In genomic region chr14:99772371-99773283, GRCh38 we compare ENCODE assay signal across 23 cellular contexts. TPM values are rescaled to one million over a fixed set of nuclear protein-coding genes. Genes with fewer than 3 reads are reported as not detected.
DNase-seq lines count a peak whose midpoint lies in the region; ATAC-seq and TF ChIP-seq lines count a peak whose summit lies in the region.
"Had no signal": no experiment of that assay in that cellular context is flagged by ENCODE, and none has a peak within 500 bp of the region (broad histone marks: within the 10 kb centered on the region; RNA-seq: fewer than 3 reads in every experiment).

No MANE protein-coding gene starts in this region.

- H4K91ac ChIP-seq in IMR-90 (ENCODE audit: insufficient read depth, low read depth, low read length), result no peak overlapping the region
- H4K91ac ChIP-seq in mesenchymal stem cell (ENCODE audit: low read length), result no peak overlapping the region

- H2BK20ac ChIP-seq in IMR-90 (ENCODE audit: low read depth, low read length), result no peak overlapping the region

- H3K27me3 ChIP-seq in IMR-90 (ENCODE audit: control insufficient read depth, insufficient read depth, low read length), result no peaks in the 10 kb centered on the region
- H3K27me3 ChIP-seq in mesenchymal stem cell (ENCODE audit: control insufficient read depth in 1 of 2, insufficient read depth in 1 of 2, low read length in 2 of 2), result peaks cover 0 to 3% of the 10 kb centered on the region in 2 experiments
- no peaks in the 10 kb centered on the region for H3K27me3 ChIP-seq in mesendoderm (ENCODE audit: insufficient read depth, low read length, poor library complexity)

- H3K27ac Mint-ChIP-seq in stimulated activated effector memory CD8-positive, alpha-beta T cell treated with anti-CD3 and anti-CD28 coated beads, Interleukin-12 subunit alpha, Interleukin-12 subunit beta, amount 100 ng/mL, for 72 hours, result peak overlapping the region; percentile 52
- no peak overlapping the region for H3K27ac Mint-ChIP-seq in activated naive CD4-positive, alpha-beta T cell treated with anti-CD3 and anti-CD28 coated beads, Interleukin-2, amount 10 ng/mL, durations not matched to agents 7 days and 5 days
- H3K27ac Mint-ChIP-seq: CD4-positive, alpha-beta T cell; stimulated activated naive CD8-positive, alpha-beta T cell treated with anti-CD3 and anti-CD28 coated beads, Interleukin-15, Interleukin-2, amounts not matched to agents 100 ng/mL and 50 ng/mL, for 24 hours; type B pancreatic cell had no signal

- H3K23ac ChIP-seq in IMR-90 (ENCODE audit: low read depth, low read length), result no peak overlapping the region
- no peak overlapping the region for H3K23ac ChIP-seq in mesenchymal stem cell (ENCODE audit: low read length in 2 of 2)
- no peak overlapping the region for H3K23ac ChIP-seq in mesendoderm (ENCODE audit: low read length)

- WGBS in IMR-90 (ENCODE audit: extremely low coverage in 2 of 2, insufficient read length in 1 of 2), 2 experiments, result 64% methylated on average over 3 of the region's 8 CpGs; no CpG with 5 or more reads in 1 of the 2 experiments
- WGBS in mesenchymal stem cell, result 95% methylated on average over 7 of the region's 8 CpGs
- no CpG with 5 or more reads among the region's 8 CpGs for WGBS in mesendoderm (ENCODE audit: extremely low coverage, insufficient coverage, low lambda C conversion rate)

- H3K4ac ChIP-seq in IMR-90 (ENCODE audit: low read depth, low read length), result no peak overlapping the region
- H3K4ac ChIP-seq in mesenchymal stem cell (ENCODE audit: low read depth in 1 of 2, low read length in 2 of 2), result no peak overlapping the region
- no peak overlapping the region for H3K4ac ChIP-seq in mesendoderm (ENCODE audit: low read depth, low read length)

- TF ChIP-seq CTCF in IMR-90 (conservative IDR thresholded peaks at IDR 0.05; ENCODE audit: low read depth, low read length), result no peak

- H3K79me2 ChIP-seq in mesendoderm (ENCODE audit: control insufficient read depth, insufficient read depth, low read length), result no peaks in the 10 kb centered on the region

- H3K4me1 Mint-ChIP-seq in stimulated activated effector memory CD8-positive, alpha-beta T cell treated with anti-CD3 and anti-CD28 coated beads, Interleukin-12 subunit alpha, Interleukin-12 subunit beta, amount 100 ng/mL, for 72 hours, result peaks cover 12% of the 10 kb centered on the region
- no peaks in the 10 kb centered on the region for H3K4me1 Mint-ChIP-seq in activated naive CD4-positive, alpha-beta T cell treated with anti-CD3 and anti-CD28 coated beads, Interleukin-2, amount 10 ng/mL, durations not matched to agents 7 days and 5 days

- H3K4me3 ChIP-seq in IMR-90 (ENCODE audit: insufficient read depth, low read depth, low read length) (no peak overlapping the region), SK-N-MC (peak overlapping the region; percentile 2; the same call in 1 of the 2 replicates), mesenchymal stem cell (ENCODE audit: insufficient read depth in 1 of 2, low read depth in 1 of 2, low read length in 2 of 2) (no peak overlapping the region), mesendoderm (ENCODE audit: low read length) (no peak overlapping the region)
- H3K4me3 ChIP-seq: lower lobe of right lung had no signal

- no peaks in the 10 kb centered on the region for H3K9me3 Mint-ChIP-seq in stimulated activated effector memory CD8-positive, alpha-beta T cell treated with anti-CD3 and anti-CD28 coated beads, Interleukin-12 subunit alpha, Interleukin-12 subunit beta, amount 100 ng/mL, for 72 hours
- no peaks in the 10 kb centered on the region for H3K9me3 Mint-ChIP-seq in activated naive CD4-positive, alpha-beta T cell treated with anti-CD3 and anti-CD28 coated beads, Interleukin-2, amount 10 ng/mL, durations not matched to agents 7 days and 5 days
- H3K9me3 Mint-ChIP-seq: CD4-positive, alpha-beta T cell; stimulated activated naive CD8-positive, alpha-beta T cell treated with anti-CD3 and anti-CD28 coated beads, Interleukin-15, Interleukin-2, amounts not matched to agents 100 ng/mL and 50 ng/mL, for 24 hours; type B pancreatic cell had no signal

- dilution Hi-C loops in IMR-90 (cut with HindIII; ENCODE audit: low sequenced_read_pairs, unreplicated experiment), result no loop called here

- intact Hi-C loops in IMR-90 (cut with micrococcal nuclease), result no loop called here

- H3K36me3 Mint-ChIP-seq in stimulated activated effector memory CD8-positive, alpha-beta T cell treated with anti-CD3 and anti-CD28 coated beads, Interleukin-12 subunit alpha, Interleukin-12 subunit beta, amount 100 ng/mL, for 72 hours, result peaks cover 6% of the 10 kb centered on the region
- no peaks in the 10 kb centered on the region for H3K36me3 Mint-ChIP-seq in activated naive CD4-positive, alpha-beta T cell treated with anti-CD3 and anti-CD28 coated beads, Interleukin-2, amount 10 ng/mL, durations not matched to agents 7 days and 5 days
- H3K36me3 Mint-ChIP-seq: type B pancreatic cell had no signal

- no peaks in the 10 kb centered on the region for H3K9me3 ChIP-seq in IMR-90 (ENCODE audit: control insufficient read depth, insufficient read depth, low read length)
- no peaks in the 10 kb centered on the region for H3K9me3 ChIP-seq in SK-N-MC (ENCODE audit: low read depth, low read length)
- H3K9me3 ChIP-seq in mesenchymal stem cell (ENCODE audit: control insufficient read depth, low read length), result no peaks in the 10 kb centered on the region
- H3K9me3 ChIP-seq: lower lobe of right lung had no signal

- H3K4me2 ChIP-seq in IMR-90 (ENCODE audit: low read depth, low read length) (no peak overlapping the region), mesenchymal stem cell (ENCODE audit: low read length, poor library complexity, severe bottlenecking) (no peak overlapping the region), mesendoderm (ENCODE audit: low read length) (no peak overlapping the region)

- DNase-seq in IMR-90, result no peak
- no peak for DNase-seq in SK-N-MC (ENCODE audit: low read depth, low spot score)
- no peak for DNase-seq in mesenchymal stem cell
- DNase-seq in stimulated activated effector memory CD8-positive, alpha-beta T cell treated with anti-CD3 and anti-CD28 coated beads, Interleukin-12 subunit alpha, Interleukin-12 subunit beta, amount 100 ng/mL, for 72 hours (ENCODE audit: low spot score in 2 of 2), result no peak
- DNase-seq in activated CD4-positive, alpha-beta T cell treated with anti-CD3 and anti-CD28 coated beads for 48 hours, result no peak
- DNase-seq in activated naive CD4-positive, alpha-beta T cell treated with anti-CD3 and anti-CD28 coated beads, Interleukin-2, amount 10 ng/mL, durations not matched to agents 7 days and 5 days, result no peak
- no peak for DNase-seq in mesendoderm
- no peak for DNase-seq in activated naive CD4-positive, alpha-beta T cell treated with Interleukin-2 at 50 U/mL for 16 hours
- DNase-seq: activated CD4-positive, alpha-beta T cell treated with anti-CD3 and anti-CD28 coated beads, Interleukin-2, amount 50 U/mL, for 4 hours; amygdala; CD4-positive, alpha-beta T cell; central memory CD4-positive, alpha-beta T cell; DMS53; HCEC 1CT; islet precursor cell; lower lobe of right lung; NCI-H1436; NCI-H2171; SIG-M5; small intestine; stimulated activated CD4-positive, alpha-beta T cell treated with anti-CD3 and anti-CD28 coated beads, Interleukin-4, amount 100 ng/mL, for 1 hour had no signal

- CTCF ChIA-PET in IMR-90 (lab: Yijun Ruan, JAX), result interaction anchor here (0.6 kb wide), 1 partner anchor 12 kb away, joined by 5 read pairs; no protein-coding TSS in a partner anchor
- CTCF ChIA-PET in activated naive CD4-positive, alpha-beta T cell treated with anti-CD3 and anti-CD28 coated beads, Interleukin-2, amount 10 ng/mL, durations not matched to agents 7 days and 5 days (lab: Charles Lee), result no interaction called here

- H3K18ac ChIP-seq in IMR-90 (ENCODE audit: low read depth, low read length) (no peak overlapping the region), mesenchymal stem cell (ENCODE audit: low read depth in 1 of 2, low read length in 2 of 2) (no peak overlapping the region), mesendoderm (ENCODE audit: low read length) (no peak overlapping the region)

- H3K14ac ChIP-seq in IMR-90 (replicated peaks; ENCODE audit: low read depth, low read length) (no peak overlapping the region), mesenchymal stem cell (ENCODE audit: low read length in 2 of 2) (no peak overlapping the region)

- no peak for TF ChIP-seq RAD21 in IMR-90 (IDR thresholded peaks at IDR 0.05; ENCODE audit: low read length)

- H3K27ac ChIP-seq in IMR-90 (ENCODE audit: insufficient read depth, low read length) (no peak overlapping the region), SK-N-MC (no peak overlapping the region; the same call in 1 of the 2 replicates), mesenchymal stem cell (ENCODE audit: low read length, poor library complexity, severe bottlenecking) (no peak overlapping the region), mesendoderm (ENCODE audit: low read depth, low read length) (no peak overlapping the region)
- H3K27ac ChIP-seq: lower lobe of right lung had no signal

- H3K27me3 Mint-ChIP-seq in activated naive CD4-positive, alpha-beta T cell treated with anti-CD3 and anti-CD28 coated beads, Interleukin-2, amount 10 ng/mL, durations not matched to agents 7 days and 5 days, result peaks cover 37% of the 10 kb centered on the region

- H3K56ac ChIP-seq in IMR-90 (ENCODE audit: extremely low read depth, insufficient read depth, low read length) (no peak overlapping the region), mesendoderm (ENCODE audit: low read length) (no peak overlapping the region)

- no peak overlapping the region for H4K8ac ChIP-seq in IMR-90 (ENCODE audit: low read depth in 2 of 2, low read length in 2 of 2)
- H4K8ac ChIP-seq in mesenchymal stem cell (ENCODE audit: low read length), result no peak overlapping the region
- no peak overlapping the region for H4K8ac ChIP-seq in mesendoderm (ENCODE audit: low read depth, low read length)

- peaks cover 6% of the 10 kb centered on the region; the same call in 1 of the 2 replicates for H3K4me1 ChIP-seq in IMR-90 (ENCODE audit: control insufficient read depth, insufficient read depth, low read length)
- peaks cover 2% of the 10 kb centered on the region for H3K4me1 ChIP-seq in mesenchymal stem cell (ENCODE audit: control insufficient read depth, insufficient read depth, low read depth, low read length)
- H3K4me1 ChIP-seq in mesendoderm (ENCODE audit: control insufficient read depth, low read depth, low read length), result no peaks in the 10 kb centered on the region
- H3K4me1 ChIP-seq: lower lobe of right lung had no signal

- H3K36me3 ChIP-seq in IMR-90 (ENCODE audit: control insufficient read depth, insufficient read depth, low read length) (no peaks in the 10 kb centered on the region), SK-N-MC (ENCODE audit: insufficient read depth, low read length) (no peaks in the 10 kb centered on the region), mesenchymal stem cell (ENCODE audit: control insufficient read depth in 1 of 2, insufficient read depth in 2 of 2, low read depth in 1 of 2, low read length in 2 of 2) (no peaks in the 10 kb centered on the region), mesendoderm (ENCODE audit: control insufficient read depth, insufficient read depth, low read length) (no peaks in the 10 kb centered on the region)
- H3K36me3 ChIP-seq: lower lobe of right lung had no signal

- H4K20me1 ChIP-seq in IMR-90 (ENCODE audit: insufficient read depth, low read length), result no peaks in the 10 kb centered on the region

- H2AK9ac ChIP-seq in IMR-90 (replicated peaks; ENCODE audit: low read depth, low read length, poor library complexity), result no peak overlapping the region

- no peak overlapping the region for H2BK15ac ChIP-seq in IMR-90 (ENCODE audit: low read depth, low read length)
- no peak overlapping the region for H2BK15ac ChIP-seq in mesenchymal stem cell (ENCODE audit: low read depth, poor library complexity, severe bottlenecking)
- no peak overlapping the region for H2BK15ac ChIP-seq in mesendoderm (replicated peaks; ENCODE audit: low read depth)

- POLR2A ChIA-PET in IMR-90 (lab: Charles Lee; ENCODE audit: unreplicated experiment), result no interaction called here

- no peaks in the 10 kb centered on the region for H3K79me1 ChIP-seq in IMR-90 (ENCODE audit: low read depth in 1 of 2, low read length in 2 of 2)
- no peaks in the 10 kb centered on the region for H3K79me1 ChIP-seq in mesenchymal stem cell (replicated peaks; ENCODE audit: low read length, poor library complexity, severe bottlenecking)
- H3K79me1 ChIP-seq in mesendoderm (ENCODE audit: low read length), result no peaks in the 10 kb centered on the region

- peaks cover 8% of the 10 kb centered on the region for H3K9me1 ChIP-seq in IMR-90 (ENCODE audit: insufficient read depth, low read length)

- no peak overlapping the region for H3K4me3 Mint-ChIP-seq in stimulated activated effector memory CD8-positive, alpha-beta T cell treated with anti-CD3 and anti-CD28 coated beads, Interleukin-12 subunit alpha, Interleukin-12 subunit beta, amount 100 ng/mL, for 72 hours
- H3K4me3 Mint-ChIP-seq in activated naive CD4-positive, alpha-beta T cell treated with anti-CD3 and anti-CD28 coated beads, Interleukin-2, amount 10 ng/mL, durations not matched to agents 7 days and 5 days, result no peak overlapping the region
- H3K4me3 Mint-ChIP-seq: CD4-positive, alpha-beta T cell; stimulated activated naive CD8-positive, alpha-beta T cell treated with anti-CD3 and anti-CD28 coated beads, Interleukin-15, Interleukin-2, amounts not matched to agents 100 ng/mL and 50 ng/mL, for 24 hours; type B pancreatic cell had no signal

- H3K9ac ChIP-seq in IMR-90 (ENCODE audit: low read depth, low read length) (no peak overlapping the region), SK-N-MC (ENCODE audit: insufficient read length) (no peak overlapping the region), mesenchymal stem cell (ENCODE audit: low read length) (peak overlapping the region; percentile 22), mesendoderm (ENCODE audit: low read length) (no peak overlapping the region)

- H2AFZ ChIP-seq in IMR-90 (replicated peaks; ENCODE audit: low read length, poor library complexity) (no peak overlapping the region), mesenchymal stem cell (ENCODE audit: low read depth, low read length) (no peak overlapping the region)

- BruUV-seq in IMR-90 (replicated peaks; lab: Mats Ljungman, UMichigan), result no TSS peak

- ATAC-seq in IMR-90 (ENCODE audit: low read depth), result peak; percentile 65
- ATAC-seq in stimulated activated effector memory CD8-positive, alpha-beta T cell treated with anti-CD3 and anti-CD28 coated beads, Interleukin-12 subunit alpha, Interleukin-12 subunit beta, amount 100 ng/mL, for 72 hours, result no peak
- ATAC-seq: lower lobe of right lung had no signal

- H2AK5ac ChIP-seq in IMR-90 (ENCODE audit: low read depth, low read length), result no peak overlapping the region; the same call in 1 of the 2 replicates
- H2AK5ac ChIP-seq in mesenchymal stem cell (ENCODE audit: low read length, severe bottlenecking), result no peak overlapping the region
- no peak overlapping the region for H2AK5ac ChIP-seq in mesendoderm (ENCODE audit: low read length)

- H2BK12ac ChIP-seq in mesenchymal stem cell (ENCODE audit: low read length in 2 of 2), result no peak overlapping the region

- H4K5ac ChIP-seq in IMR-90 (ENCODE audit: low read depth, low read length), result no peak overlapping the region
- H4K5ac ChIP-seq in mesendoderm (ENCODE audit: low read length), result no peak overlapping the region

- H2BK5ac ChIP-seq in IMR-90 (ENCODE audit: low read depth, low read length, poor library complexity, severe bottlenecking) (no peak overlapping the region), mesenchymal stem cell (ENCODE audit: low read depth, low read length, poor library complexity, severe bottlenecking) (no peak overlapping the region), mesendoderm (ENCODE audit: low read length) (no peak overlapping the region)

- in situ Hi-C loops in IMR-90 (cut with MboI; ENCODE audit: low sequenced_read_pairs), result no loop called here

- H2BK120ac ChIP-seq in IMR-90 (ENCODE audit: low read depth, low read length) (no peak overlapping the region), mesenchymal stem cell (ENCODE audit: low read depth, low read length) (no peak overlapping the region), mesendoderm (ENCODE audit: low read depth, low read length) (no peak overlapping the region)

- no peak for TF ChIP-seq POLR2A in IMR-90 (IDR thresholded peaks at IDR 0.05; ENCODE audit: low read depth, low read length)

RNA-seq across cellular contexts. Expression of gene EML1, which starts 20.6 kb away (rescaled TPM):
- 34.4 and 42.3 TPM in 2 replicates for total RNA-seq in IMR-90 (2012; rRNA removed)
- polyA plus RNA-seq in IMR-90 (2012; rRNA removed), result 11.6 and 14.0 TPM in 2 replicates
- polyA plus RNA-seq in IMR-90 (2012; cell fraction: cytosol; rRNA removed), result 10.6 and 11.1 TPM in 2 replicates
- polyA plus RNA-seq in IMR-90 (2012; cell fraction: nucleus; rRNA removed; ENCODE audit: low replicate concordance), result 9.4 and 14.7 TPM in 2 replicates
- 5.9 TPM for polyA plus RNA-seq in mesenchymal stem cell (2013, experiment 1 of 2)
- 5.2 TPM for polyA plus RNA-seq in mesenchymal stem cell (2013, experiment 2 of 2)
- 4.8 TPM for polyA plus RNA-seq in mesendoderm (2013, experiment 1 of 2)
- 5.6 TPM for polyA plus RNA-seq in mesendoderm (2013, experiment 2 of 2)
